Comparison of ENCODE assay signal across 11 cellular contexts in the genomic region with DNA sequence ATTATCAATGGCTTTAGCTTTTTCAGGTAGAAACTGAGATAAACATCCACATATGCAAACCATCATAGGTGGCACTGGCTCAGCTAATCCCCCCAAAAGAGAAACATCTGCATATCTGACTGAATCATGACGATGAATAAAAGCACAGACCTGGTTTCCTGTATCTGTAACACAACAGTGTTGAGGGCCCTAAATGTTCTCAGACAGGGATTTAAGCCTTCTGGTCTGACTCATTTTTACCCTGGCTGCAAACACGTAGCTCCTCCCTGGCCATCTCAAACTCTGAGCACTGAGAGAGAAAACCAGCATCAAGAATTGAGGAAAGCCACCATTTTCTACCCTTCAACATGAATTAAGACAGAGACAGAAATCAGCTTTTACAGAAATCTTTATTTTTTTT. TPM values are rescaled to one million over a fixed set of nuclear protein-coding genes. Genes with fewer than 3 reads are reported as not detected.
DNase-seq lines count a peak whose midpoint lies in the region; ATAC-seq and TF ChIP-seq lines count a peak whose summit lies in the region.
"Had no signal": no experiment of that assay in that cellular context is flagged by ENCODE, and none has a peak within 500 bp of the region (broad histone marks: within the 10 kb centered on the region; RNA-seq: fewer than 3 reads in every experiment).

No MANE protein-coding gene starts in this region.

- ATAC-seq in GM19351 (IDR thresholded peaks at IDR 0.05; ENCODE audit: unreplicated experiment): peak; percentile 40

- DNase-seq in T-helper 22 cell (ENCODE audit: low read depth) (peak; percentile 56), dedifferentiated amniotic fluid mesenchymal stem cell (ENCODE audit: extremely low spot score) (peak; percentile 47), spleen (no peak), right atrium auricular region (ENCODE audit: low spot score) (no peak), H4 (ENCODE audit: low spot score) (no peak), HuH-7 (ENCODE audit: low spot score) (no peak), islet precursor cell (no peak)
- DNase-seq: hippocampal formation, testis had no signal

- peak overlapping the region in 7 of 8 donors; percentile 10 to 72 (median 57) for H3K27ac ChIP-seq in spleen
- no peak overlapping the region for H3K27ac ChIP-seq in right atrium auricular region
- H3K27ac ChIP-seq: KMS-11, testis had no signal

- no peak for TF ChIP-seq POLR2A in spleen (IDR thresholded peaks at IDR 0.05)

- intact Hi-C loops in spleen (cut with DNase I; ENCODE audit: low total_unique reads): no loop called here

- H3K27me3 ChIP-seq in spleen (replicated peaks in 1 of 7) (no peaks in the 10 kb centered on the region), right atrium auricular region (no peaks in the 10 kb centered on the region)
- H3K27me3 ChIP-seq: testis had no signal

- H3K36me3 ChIP-seq in spleen (peaks cover 0 to 99% (median 44%) of the 10 kb centered on the region in 6 donors), right atrium auricular region (peaks cover 45% of the 10 kb centered on the region)

- H3K9me3 ChIP-seq in spleen: no peaks in the 10 kb centered on the region
- no peaks in the 10 kb centered on the region for H3K9me3 ChIP-seq in right atrium auricular region
- H3K9me3 ChIP-seq: testis had no signal

- H3K4me1 ChIP-seq in spleen (peaks cover 17 to 67% (median 50%) of the 10 kb centered on the region in 6 donors), right atrium auricular region (no peaks in the 10 kb centered on the region)
- H3K4me1 ChIP-seq: testis had no signal

- TF ChIP-seq CTCF in spleen (IDR thresholded peaks at IDR 0.05 in 8 of 11, conservative IDR thresholded peaks at IDR 0.05 in 3 of 11) (no peak), right atrium auricular region (IDR thresholded peaks at IDR 0.05) (no peak)

- H3K4me3 ChIP-seq in spleen (no peak overlapping the region), right atrium auricular region (no peak overlapping the region)
- H3K4me3 ChIP-seq: testis had no signal

- WGBS in spleen, 5 donors: 58 to 80% (median 72%) methylated on average over 2 of the region's 2 CpGs

RNA-seq across cellular contexts. Expression of a gene that starts 35.2 kb away (rescaled TPM):
- total RNA-seq in spleen: 10 to 100 TPM; 53.2 to 90.0 (median 71.6) TPM
- 10 to 100 TPM; 13.2 to 14.4 (median 13.8) TPM for polyA plus RNA-seq in spleen
- total RNA-seq in right atrium auricular region: 10 to 100 TPM; 26.5 to 31.0 TPM
- total RNA-seq in H4 (2014; rRNA removed; shearing (Covaris generic)): 53.0 and 72.4 TPM in 2 replicates

RNA-seq across cellular contexts. Expression of a gene that starts 35.2 kb away (rescaled TPM):
- 10 to 100 TPM; 12.5 to 23.8 (median 16.5) TPM for total RNA-seq in spleen
- polyA plus RNA-seq in spleen: under 1 TPM; 0.09 to 0.51 (median 0.12) TPM
- total RNA-seq in right atrium auricular region: 1 to 10 TPM; 4.7 to 5.6 TPM
- total RNA-seq in H4 (2014; rRNA removed; shearing (Covaris generic)): 0.23 and 1.2 TPM in 2 replicates

RNA-seq across cellular contexts. Expression of a gene that starts 52.0 kb away (rescaled TPM):
- total RNA-seq in spleen (100 to 1,000 TPM in 5 of 7 donors, 10 to 100 TPM in 2; 64.8 to 156 (median 119) TPM), right atrium auricular region (100 to 1,000 TPM in 1 of 2 donors, 10 to 100 TPM in 1; 97.2 to 140 TPM)
- polyA plus RNA-seq in spleen: 10 to 100 TPM; 37.9 to 46.8 (median 38.1) TPM
- 284 and 343 TPM in 2 replicates for total RNA-seq in H4 (2014; rRNA removed; shearing (Covaris generic))

Comparison
In these comparisons a context has a peak if more than half of its experiments do, and no peak if none do; other contexts are left out.
1. DNase-seq: peak in T-helper 22 cell (single experiment) and dedifferentiated amniotic fluid mesenchymal stem cell (single experiment); none in spleen (single experiment), right atrium auricular region (single experiment), H4 (single experiment), HuH-7 (single experiment) and islet precursor cell (single experiment).
2. H3K27ac ChIP-seq: peak in spleen (7 of 8); none in right atrium auricular region (0 of 2).